In genomic region chr11:119759747-119760412, GRCh38 we compare ENCODE assay signal across 15 cellular contexts.
"Had no signal": no experiment of that assay in that cellular context is flagged by ENCODE, and none has a peak within 500 bp of the region (broad histone marks: within the 10 kb centered on the region; RNA-seq: fewer than 3 reads in every experiment).

No MANE protein-coding gene starts in this region.

- H3K27ac Mint-ChIP-seq: activated B cell treated with CpG ODN at 0.5 μM for 24 hours; activated naive CD4-positive, alpha-beta T cell treated with anti-CD3 and anti-CD28 coated beads, Interleukin-2, amount 50 U/mL, for 72 hours; immature natural killer cell; natural killer cell treated with Interleukin-12 subunit alpha and Interleukin-12 subunit beta and Interleukin-15 and Interleukin-18, amount 100 ng/mL, for 72 hours had no signal

- H3K4me1 Mint-ChIP-seq: activated B cell treated with CpG ODN at 0.5 μM for 24 hours had no signal

- H3K36me3 Mint-ChIP-seq: activated naive CD4-positive, alpha-beta T cell treated with anti-CD3 and anti-CD28 coated beads, Interleukin-2, amount 50 U/mL, for 72 hours; immature natural killer cell; natural killer cell treated with Interleukin-12 subunit alpha and Interleukin-12 subunit beta and Interleukin-15 and Interleukin-18, amount 100 ng/mL, for 72 hours had no signal

- H3K36me3 ChIP-seq: brain microvascular endothelial cell, suprapubic skin, upper lobe of left lung had no signal

- ATAC-seq: activated naive CD4-positive, alpha-beta T cell treated with anti-CD3 and anti-CD28 coated beads, Interleukin-2, amount 50 U/mL, for 72 hours; natural killer cell treated with Interleukin-12 subunit alpha and Interleukin-12 subunit beta and Interleukin-15 and Interleukin-18, amount 100 ng/mL, for 72 hours; psoas muscle; sciatic nerve had no signal

- H3K9me3 ChIP-seq: psoas muscle, suprapubic skin, upper lobe of left lung had no signal

- H3K27ac ChIP-seq: brain microvascular endothelial cell, psoas muscle, suprapubic skin, upper lobe of left lung had no signal

- H3K4me3 ChIP-seq: psoas muscle, suprapubic skin, upper lobe of left lung had no signal

- H3K9me3 Mint-ChIP-seq: activated B cell treated with CpG ODN at 0.5 μM for 24 hours; activated naive CD4-positive, alpha-beta T cell treated with anti-CD3 and anti-CD28 coated beads, Interleukin-2, amount 50 U/mL, for 72 hours; natural killer cell treated with Interleukin-12 subunit alpha and Interleukin-12 subunit beta and Interleukin-15 and Interleukin-18, amount 100 ng/mL, for 72 hours had no signal

- H3K27me3 ChIP-seq: suprapubic skin, upper lobe of left lung had no signal

- H3K4me3 Mint-ChIP-seq: activated B cell treated with CpG ODN at 0.5 μM for 24 hours; immature natural killer cell; natural killer cell treated with Interleukin-12 subunit alpha and Interleukin-12 subunit beta and Interleukin-15 and Interleukin-18, amount 100 ng/mL, for 72 hours had no signal

- DNase-seq: activated B cell treated with CpG ODN at 0.5 μM for 24 hours; activated CD4-positive, alpha-beta T cell treated with anti-CD3 and anti-CD28 coated beads, Interleukin-2, amount 50 U/mL, for 1 hour; activated T-cell treated with anti-CD3 and anti-CD28 coated beads for 4 hours; amniotic stem cell; immature natural killer cell; left cardiac atrium; stimulated activated CD4-positive, alpha-beta T cell treated with anti-CD3 and anti-CD28 coated beads, Interleukin-2, amount 100 ng/mL, for 48 hours; stimulated activated naive CD4-positive, alpha-beta T cell treated with Interleukin-2 at 50 U/mL for 16 hours; upper lobe of left lung had no signal

- H3K4me1 ChIP-seq: psoas muscle, upper lobe of left lung had no signal
